In genomic region chr1:48817505-48818114, GRCh38 we compare ENCODE assay signal across 8 cellular contexts. TPM values are rescaled to one million over a fixed set of nuclear protein-coding genes. Genes with fewer than 3 reads are reported as not detected.
DNase-seq lines count a peak whose midpoint lies in the region; ATAC-seq, FAIRE-seq and TF ChIP-seq lines count a peak whose summit lies in the region.

No MANE protein-coding gene starts in this region.

- no peak overlapping the region for H3K4me3 Mint-ChIP-seq in type B pancreatic cell

- peak; percentile 76 for FAIRE-seq in GM19239 (lab: Jason Lieb, UNC)

- ATAC-seq in HG03558 (IDR thresholded peaks at IDR 0.05; ENCODE audit: extremely low read depth, unreplicated experiment) (peak; percentile 59), PC-3 (peak; percentile 92), lower lobe of right lung (peak; percentile 72 to 81), HG03045 (IDR thresholded peaks at IDR 0.05; ENCODE audit: unreplicated experiment) (no peak)

- H3K4me3 ChIP-seq in PC-3 (ENCODE audit: low read length): no peak overlapping the region
- no peak overlapping the region for H3K4me3 ChIP-seq in lower lobe of right lung

- no peaks in the 10 kb centered on the region for H3K9me3 ChIP-seq in PC-3 (ENCODE audit: low read length)
- no peaks in the 10 kb centered on the region for H3K9me3 ChIP-seq in lower lobe of right lung

- H3K36me3 ChIP-seq in PC-3 (ENCODE audit: low read depth, low read length) (no peaks in the 10 kb centered on the region), lower lobe of right lung (no peaks in the 10 kb centered on the region)

- H3K4me1 Mint-ChIP-seq in type B pancreatic cell (ENCODE audit: unreplicated experiment): no peaks in the 10 kb centered on the region

- no peaks in the 10 kb centered on the region for H4K20me1 ChIP-seq in PC-3 (ENCODE audit: low read length)

- H3K27me3 Mint-ChIP-seq in type B pancreatic cell: peaks cover 13% of the 10 kb centered on the region

- H3K9me2 ChIP-seq in PC-3 (replicated peaks; ENCODE audit: low read length): no peaks in the 10 kb centered on the region

- H3K36me3 Mint-ChIP-seq in type B pancreatic cell: no peaks in the 10 kb centered on the region

- DNase-seq in DMS153 treated with DMSO at 0.1 percent for 48 hours (lab: John Stamatoyannopoulos, UW; ENCODE audit: unreplicated experiment) (peak; percentile 83), GM19239 (ENCODE audit: insufficient read length, low spot score) (peak; percentile 37), PC-3 (peak; percentile 73), dermis blood vessel endothelial cell (peak; percentile 5), lower lobe of right lung (peak; percentile 63), type B pancreatic cell (ENCODE audit: extremely low spot score, unreplicated experiment) (no peak)

- H3K27ac ChIP-seq in PC-3 (ENCODE audit: low read length) (no peak overlapping the region), lower lobe of right lung (no peak overlapping the region)

- TF ChIP-seq CTCF in PC-3 (conservative IDR thresholded peaks at IDR 0.05; ENCODE audit: low read depth, low read length) (peak; percentile 91), lower lobe of right lung (IDR thresholded peaks at IDR 0.05) (peak; percentile 74), type B pancreatic cell (conservative IDR thresholded peaks at IDR 0.05) (peak; percentile 79)

- no peak overlapping the region for H3K9ac ChIP-seq in PC-3 (ENCODE audit: low read length)

- H3K4me1 ChIP-seq in PC-3 (ENCODE audit: insufficient read depth, low read length) (no peaks in the 10 kb centered on the region), lower lobe of right lung (no peaks in the 10 kb centered on the region)

- POLR2A ChIA-PET in PC-3 (lab: Charles Lee; ENCODE audit: unreplicated experiment): no interaction called here

- no peak overlapping the region for H2AFZ ChIP-seq in PC-3 (ENCODE audit: low read length)

- CTCF ChIA-PET in PC-3 (lab: Charles Lee): interaction anchor here (0.6 to 1.6 kb wide), 6 partner anchors 52 to 245 kb away, joined by 3 to 47 read pairs (median 6); no protein-coding TSS in a partner anchor

- no peaks in the 10 kb centered on the region for H3K79me2 ChIP-seq in PC-3 (ENCODE audit: low read length)

- no peaks in the 10 kb centered on the region for H3K9me3 Mint-ChIP-seq in type B pancreatic cell

- no TSS peak for BruUV-seq in PC-3 (replicated peaks; lab: Mats Ljungman, UMichigan)

- no peak overlapping the region for H3K27ac Mint-ChIP-seq in type B pancreatic cell

- H3K27me3 ChIP-seq in PC-3 (ENCODE audit: low read length) (no peaks in the 10 kb centered on the region), lower lobe of right lung (ENCODE audit: low read depth) (no peaks in the 10 kb centered on the region)

- no peak overlapping the region for H3K4me2 ChIP-seq in PC-3 (ENCODE audit: low read length)

- intact Hi-C loops in PC-3 (cut with micrococcal nuclease) (loop anchor here (2.0 to 5.0 kb wide), 3 partner anchors 120 to 245 kb away; no protein-coding TSS in a partner anchor), lower lobe of right lung (cut with DNase I) (no loop called here)

- no peaks in the 10 kb centered on the region for H3F3A ChIP-seq in PC-3 (ENCODE audit: low read length, unreplicated experiment)

RNA-seq across cellular contexts. Expression of gene BEND5, which starts 40.9 kb away (rescaled TPM):
- total RNA-seq in PC-3 (2014; rRNA removed) (1.9 and 3.1 TPM in 2 replicates), dermis blood vessel endothelial cell (0.17 and 0.47 TPM in 2 replicates), lower lobe of right lung (4.3 TPM), type B pancreatic cell (ENCODE audit: low replicate concordance) (4.4 and 10.6 TPM in 2 replicates)
